Comparison of ENCODE assay signal across 1 cellular context in genomic region chr6:71298459-71298858, GRCh38.
TF ChIP-seq lines count a peak whose summit lies in the region.

No MANE protein-coding gene starts in this region.

TF ChIP-seq in WTC11, 78 proteins besides CTCF, POLR2A, EP300 and RAD21 (continued from another document):
- no peak for TF ChIP-seq NFYB (CRISPR knock-in tag; conservative IDR thresholded peaks at IDR 0.05; ENCODE audit: low read depth)
- no peak for TF ChIP-seq ZSCAN18 (CRISPR knock-in tag; IDR thresholded peaks at IDR 0.05)
- TF ChIP-seq, protein P1, sequence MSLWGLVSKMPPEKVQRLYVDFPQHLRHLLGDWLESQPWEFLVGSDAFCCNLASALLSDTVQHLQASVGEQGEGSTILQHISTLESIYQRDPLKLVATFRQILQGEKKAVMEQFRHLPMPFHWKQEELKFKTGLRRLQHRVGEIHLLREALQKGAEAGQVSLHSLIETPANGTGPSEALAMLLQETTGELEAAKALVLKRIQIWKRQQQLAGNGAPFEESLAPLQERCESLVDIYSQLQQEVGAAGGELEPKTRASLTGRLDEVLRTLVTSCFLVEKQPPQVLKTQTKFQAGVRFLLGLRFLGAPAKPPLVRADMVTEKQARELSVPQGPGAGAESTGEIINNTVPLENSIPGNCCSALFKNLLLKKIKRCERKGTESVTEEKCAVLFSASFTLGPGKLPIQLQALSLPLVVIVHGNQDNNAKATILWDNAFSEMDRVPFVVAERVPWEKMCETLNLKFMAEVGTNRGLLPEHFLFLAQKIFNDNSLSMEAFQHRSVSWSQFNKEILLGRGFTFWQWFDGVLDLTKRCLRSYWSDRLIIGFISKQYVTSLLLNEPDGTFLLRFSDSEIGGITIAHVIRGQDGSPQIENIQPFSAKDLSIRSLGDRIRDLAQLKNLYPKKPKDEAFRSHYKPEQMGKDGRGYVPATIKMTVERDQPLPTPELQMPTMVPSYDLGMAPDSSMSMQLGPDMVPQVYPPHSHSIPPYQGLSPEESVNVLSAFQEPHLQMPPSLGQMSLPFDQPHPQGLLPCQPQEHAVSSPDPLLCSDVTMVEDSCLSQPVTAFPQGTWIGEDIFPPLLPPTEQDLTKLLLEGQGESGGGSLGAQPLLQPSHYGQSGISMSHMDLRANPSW (CRISPR knock-in tag; conservative IDR thresholded peaks at IDR 0.05; ENCODE audit: low read depth): no peak
- TF ChIP-seq MYBL2 (CRISPR knock-in tag; IDR thresholded peaks at IDR 0.05): no peak
- TF ChIP-seq PRRX2 (CRISPR knock-in tag; IDR thresholded peaks at IDR 0.05): no peak
- no peak for TF ChIP-seq RELA (CRISPR knock-in tag; IDR thresholded peaks at IDR 0.05; ENCODE audit: borderline replicate concordance)
TF ChIP-seq in WTC11: peak in this region for 0.
